In the genomic region with DNA sequence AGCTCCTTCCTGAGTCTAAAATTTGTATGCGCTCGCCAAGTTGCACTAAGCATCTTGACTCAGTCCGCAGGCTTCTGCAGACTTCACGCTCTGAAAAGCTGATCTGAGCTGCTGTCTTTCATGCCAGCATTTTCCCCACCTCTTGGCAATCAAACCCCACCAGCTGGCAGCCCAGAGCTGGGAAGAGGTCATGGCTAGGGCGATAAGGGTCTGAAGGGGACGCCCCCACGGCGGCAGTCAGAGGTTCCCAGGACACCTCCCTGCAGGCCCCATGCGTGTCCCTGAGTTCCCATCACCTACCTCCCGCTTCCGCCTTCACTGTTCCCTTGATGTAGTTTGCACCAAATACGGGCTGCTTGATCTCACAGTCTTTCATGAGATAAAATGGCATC, we compare ENCODE assay signal across 15 cellular contexts. TPM values are rescaled to one million over a fixed set of nuclear protein-coding genes. Genes with fewer than 3 reads are reported as not detected.
DNase-seq lines count a peak whose midpoint lies in the region; TF ChIP-seq lines count a peak whose summit lies in the region.
"Had no signal": no experiment of that assay in that cellular context is flagged by ENCODE, and none has a peak within 500 bp of the region (broad histone marks: within the 10 kb centered on the region; RNA-seq: fewer than 3 reads in every experiment).

No MANE protein-coding gene starts in this region.

- TF ChIP-seq CTCF in RWPE1 (conservative IDR thresholded peaks at IDR 0.05; ENCODE audit: low read depth) (no peak), chondrocyte (IDR thresholded peaks at IDR 0.05) (no peak)

- CTCF ChIA-PET in RWPE1 (lab: Yijun Ruan, JAX), result interaction anchor here (0.6 to 1.0 kb wide), 2 partner anchors 15 to 22 kb away, joined by 3 to 4 read pairs; no protein-coding TSS in a partner anchor
- CTCF ChIA-PET in activated CD4-positive, alpha-beta T cell treated with anti-CD3 and anti-CD28 coated beads, Interleukin-2, amount 10 ng/mL, durations not matched to agents 7 days and 5 days (lab: Charles Lee), result interaction anchor here (0.9 to 8.0 kb wide), 8 partner anchors 9 to 96 kb away, joined by 3 to 48 read pairs (median 4); no protein-coding TSS in a partner anchor

- H3K27ac ChIP-seq in RWPE1, result peak overlapping the region; percentile 92
- H3K27ac ChIP-seq in subcutaneous abdominal adipose tissue (ENCODE audit: low read depth, low read length), result peak overlapping the region; percentile 94
- H3K27ac ChIP-seq: WERI-Rb-1 had no signal

- peak overlapping the region in 1 of 5 donors; percentile 37 for H3K9ac ChIP-seq in subcutaneous abdominal adipose tissue (ENCODE audit: low read length in 5 of 5)

- H3K4me1 ChIP-seq in subcutaneous abdominal adipose tissue (ENCODE audit: control insufficient read depth in 5 of 5, insufficient read depth in 5 of 5, low read length in 5 of 5), result peaks cover 30 to 82% (median 73%) of the 10 kb centered on the region in 5 donors

- no peaks in the 10 kb centered on the region for H3K9me3 Mint-ChIP-seq in chondrocyte (ENCODE audit: low read depth)
- no peaks in the 10 kb centered on the region for H3K9me3 Mint-ChIP-seq in activated CD4-positive, alpha-beta T cell treated with anti-CD3 and anti-CD28 coated beads, Interleukin-2, amount 10 ng/mL, durations not matched to agents 7 days and 5 days
- H3K9me3 Mint-ChIP-seq: nephron progenitor cell had no signal

- no peaks in the 10 kb centered on the region for H3K27me3 Mint-ChIP-seq in chondrocyte (ENCODE audit: low read depth)
- H3K27me3 Mint-ChIP-seq in activated CD4-positive, alpha-beta T cell treated with anti-CD3 and anti-CD28 coated beads, Interleukin-2, amount 10 ng/mL, durations not matched to agents 7 days and 5 days, result no peaks in the 10 kb centered on the region

- H3K36me3 ChIP-seq in subcutaneous abdominal adipose tissue (ENCODE audit: control insufficient read depth in 5 of 5, insufficient read depth in 5 of 5, low read length in 5 of 5), result peaks cover 0 to 59% (median 53%) of the 10 kb centered on the region in 5 donors

- DNase-seq in RWPE1 (ENCODE audit: low spot score), result no peak
- DNase-seq in chondrocyte (ENCODE audit: low spot score), result no peak
- DNase-seq in lung microvascular endothelial cell (ENCODE audit: low read depth in 2 of 2), result peak; percentile 28 to 43
- DNase-seq in NCI-H2081 treated with DMSO at 0.1 percent for 48 hours (lab: John Stamatoyannopoulos, UW), result no peak
- no peak for DNase-seq in DMS79 (lab: John Stamatoyannopoulos, UW)
- no peak for DNase-seq in AG08396 (ENCODE audit: low spot score)
- no peak for DNase-seq in activated CD4-positive, alpha-beta T cell treated with anti-CD3 and anti-CD28 coated beads, Interleukin-2, amount 10 ng/mL, durations not matched to agents 7 days and 5 days
- DNase-seq: activated CD8-positive, alpha-beta memory T cell treated with anti-CD3 and anti-CD28 coated beads for 24 hours; left colon; NCI-H2081; nephron progenitor cell; stimulated activated CD4-positive, alpha-beta T cell treated with anti-CD3 and anti-CD28 coated beads, Interleukin-4, amount 100 ng/mL, for 4 hours; SW 1271; WERI-Rb-1 had no signal

- H3K36me3 Mint-ChIP-seq in chondrocyte (ENCODE audit: low read depth), result peaks cover 23% of the 10 kb centered on the region
- H3K36me3 Mint-ChIP-seq in activated CD4-positive, alpha-beta T cell treated with anti-CD3 and anti-CD28 coated beads, Interleukin-2, amount 10 ng/mL, durations not matched to agents 7 days and 5 days (ENCODE audit: low read depth), result peaks cover 40% of the 10 kb centered on the region

- no peak overlapping the region for H3K4me3 Mint-ChIP-seq in chondrocyte (ENCODE audit: unreplicated experiment)
- H3K4me3 Mint-ChIP-seq in activated CD4-positive, alpha-beta T cell treated with anti-CD3 and anti-CD28 coated beads, Interleukin-2, amount 10 ng/mL, durations not matched to agents 7 days and 5 days, result no peak overlapping the region
- H3K4me3 Mint-ChIP-seq: nephron progenitor cell had no signal

- POLR2A ChIA-PET in RWPE1 (lab: Yijun Ruan, JAX; ENCODE audit: low non-redundant PET), result interaction anchor here (1.3 kb wide), 1 partner anchor 9 kb away, joined by 3 read pairs; no protein-coding TSS in a partner anchor
- POLR2A ChIA-PET in activated CD4-positive, alpha-beta T cell treated with anti-CD3 and anti-CD28 coated beads, Interleukin-2, amount 10 ng/mL, durations not matched to agents 7 days and 5 days (lab: Charles Lee), result no interaction called here

- peak overlapping the region; percentile 32 for H3K27ac Mint-ChIP-seq in chondrocyte (ENCODE audit: unreplicated experiment)
- H3K27ac Mint-ChIP-seq in activated CD4-positive, alpha-beta T cell treated with anti-CD3 and anti-CD28 coated beads, Interleukin-2, amount 10 ng/mL, durations not matched to agents 7 days and 5 days, result no peak overlapping the region

- peaks cover 0 to 2% (median 0%) of the 10 kb centered on the region in 5 donors for H3K27me3 ChIP-seq in subcutaneous abdominal adipose tissue (ENCODE audit: control insufficient read depth in 5 of 5, insufficient read depth in 4 of 5, low read length in 5 of 5)

- no peaks in the 10 kb centered on the region for H3K9me3 ChIP-seq in subcutaneous abdominal adipose tissue (ENCODE audit: control insufficient read depth in 5 of 5, low read length in 5 of 5)

- peak overlapping the region in 1 of 5 donors; percentile 14 for H3K4me3 ChIP-seq in subcutaneous abdominal adipose tissue (ENCODE audit: low read depth in 1 of 5, low read length in 5 of 5)

- H3K4me1 Mint-ChIP-seq in chondrocyte (ENCODE audit: low read depth), result peaks cover 35% of the 10 kb centered on the region
- peaks cover 34% of the 10 kb centered on the region for H3K4me1 Mint-ChIP-seq in activated CD4-positive, alpha-beta T cell treated with anti-CD3 and anti-CD28 coated beads, Interleukin-2, amount 10 ng/mL, durations not matched to agents 7 days and 5 days

RNA-seq across cellular contexts. Expression of gene UNC13D, which starts 5.1 kb away (rescaled TPM):
- 1.1 to 3.1 TPM (median 1.5 TPM) in 3 replicates for total RNA-seq in chondrocyte
- 3.8 and 5.2 TPM in 2 replicates for total RNA-seq in lung microvascular endothelial cell
- 100 to 1,000 TPM; 161 to 182 TPM for total RNA-seq in activated CD4-positive, alpha-beta T cell treated with anti-CD3 and anti-CD28 coated beads, Interleukin-2, amount 10 ng/mL, durations not matched to agents 7 days and 5 days

RNA-seq across cellular contexts. Expression of gene WBP2, which starts 5.8 kb away (rescaled TPM):
- total RNA-seq in chondrocyte (45.0 to 62.5 TPM (median 56.5 TPM) in 3 replicates), lung microvascular endothelial cell (19.4 and 24.4 TPM in 2 replicates)
- total RNA-seq in activated CD4-positive, alpha-beta T cell treated with anti-CD3 and anti-CD28 coated beads, Interleukin-2, amount 10 ng/mL, durations not matched to agents 7 days and 5 days, result 10 to 100 TPM; 76.8 to 83.5 TPM

RNA-seq across cellular contexts. Expression of gene TRIM47, which starts 29.1 kb away (rescaled TPM):
- total RNA-seq in chondrocyte (33.9 to 50.6 TPM (median 46.3 TPM) in 3 replicates), lung microvascular endothelial cell (42.7 and 56.9 TPM in 2 replicates)
- total RNA-seq in activated CD4-positive, alpha-beta T cell treated with anti-CD3 and anti-CD28 coated beads, Interleukin-2, amount 10 ng/mL, durations not matched to agents 7 days and 5 days, result 10 to 100 TPM; 33.9 to 43.4 TPM

RNA-seq across cellular contexts. Expression of gene TRIM65, which starts 47.5 kb away (rescaled TPM):
- total RNA-seq in chondrocyte (25.2 to 27.1 TPM (median 27.0 TPM) in 3 replicates), lung microvascular endothelial cell (16.3 and 17.7 TPM in 2 replicates)
- 10 to 100 TPM; 26.5 to 28.7 TPM for total RNA-seq in activated CD4-positive, alpha-beta T cell treated with anti-CD3 and anti-CD28 coated beads, Interleukin-2, amount 10 ng/mL, durations not matched to agents 7 days and 5 days

RNA-seq across cellular contexts. Expression of gene MRPL38, which starts 55.4 kb away (rescaled TPM):
- total RNA-seq in chondrocyte (47.4 to 53.3 TPM (median 49.8 TPM) in 3 replicates), lung microvascular endothelial cell (26.8 and 28.2 TPM in 2 replicates)
- 10 to 100 TPM; 95.9 to 97.5 TPM for total RNA-seq in activated CD4-positive, alpha-beta T cell treated with anti-CD3 and anti-CD28 coated beads, Interleukin-2, amount 10 ng/mL, durations not matched to agents 7 days and 5 days

Comparison
In these comparisons a context has a peak if more than half of its experiments do, and no peak if none do; other contexts are left out.
1. DNase-seq: peak in lung microvascular endothelial cell (2 of 2); none in RWPE1 (single experiment), chondrocyte (single experiment), NCI-H2081 treated with DMSO at 0.1 percent for 48 hours (single experiment), DMS79 (single experiment), AG08396 (single experiment) and activated CD4-positive, alpha-beta T cell treated with anti-CD3 and anti-CD28 coated beads, Interleukin-2, amount 10 ng/mL, durations not matched to agents 7 days and 5 days (single experiment).
2. RNA of gene UNC13D, which starts 5.1 kb away (total RNA-seq): 161 to 182 TPM in activated CD4-positive, alpha-beta T cell treated with anti-CD3 and anti-CD28 coated beads, Interleukin-2, amount 10 ng/mL, durations not matched to agents 7 days and 5 days; 3.8 to 5.2 TPM in lung microvascular endothelial cell and 1.1 to 3.1 TPM in chondrocyte; every median in the first group is over 10 times any median in the second.